In the genomic region with DNA sequence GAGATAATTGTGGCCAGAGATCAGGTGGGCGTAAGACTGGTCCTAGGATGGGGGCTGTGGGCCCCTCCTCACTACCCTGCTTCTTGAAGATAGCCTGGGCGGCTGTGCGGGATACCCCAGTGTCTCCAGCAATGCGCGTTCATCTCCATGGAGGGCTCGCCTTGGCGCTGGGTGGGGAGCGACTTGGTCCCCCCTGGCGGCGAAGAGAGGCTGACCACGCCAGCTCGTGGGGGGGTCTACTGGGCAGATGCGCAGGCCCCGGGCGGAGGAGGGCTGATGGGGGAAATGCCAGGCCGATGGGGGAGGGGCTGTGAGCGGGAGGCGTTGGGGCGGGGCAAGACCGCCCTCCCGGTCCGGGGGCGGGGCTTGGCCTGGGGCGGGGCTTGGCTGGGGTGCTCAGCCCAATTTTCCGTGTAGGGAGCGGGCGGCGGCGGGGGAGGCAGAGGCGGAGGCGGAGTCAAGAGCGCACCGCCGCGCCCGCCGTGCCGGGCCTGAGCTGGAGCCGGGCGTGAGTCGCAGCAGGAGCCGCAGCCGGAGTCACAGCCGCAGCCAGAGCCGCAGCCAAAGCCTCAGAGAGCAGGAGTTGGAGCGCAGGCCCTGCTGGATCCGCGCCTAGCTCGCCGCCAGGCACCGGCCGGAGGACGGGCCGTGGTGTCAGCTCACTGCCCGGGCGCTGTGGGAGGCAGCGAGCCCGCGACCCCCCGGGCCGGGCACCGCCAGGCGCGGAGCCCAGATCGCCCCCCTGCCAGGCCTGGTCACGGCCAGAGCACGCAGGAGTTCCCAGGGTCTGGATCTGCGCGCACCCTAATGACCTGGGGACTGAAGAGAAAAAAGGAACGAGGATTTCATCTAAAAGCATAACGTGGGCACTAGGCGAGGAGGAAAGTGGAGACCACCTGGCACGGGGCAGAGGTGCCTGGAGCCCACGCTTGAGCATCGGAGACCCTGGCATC, we compare ENCODE assay signal across 8 cellular contexts. TPM values are rescaled to one million over a fixed set of nuclear protein-coding genes. Genes with fewer than 3 reads are reported as not detected.
DNase-seq lines count a peak whose midpoint lies in the region; ATAC-seq, FAIRE-seq and TF ChIP-seq lines count a peak whose summit lies in the region.

A gene with protein sequence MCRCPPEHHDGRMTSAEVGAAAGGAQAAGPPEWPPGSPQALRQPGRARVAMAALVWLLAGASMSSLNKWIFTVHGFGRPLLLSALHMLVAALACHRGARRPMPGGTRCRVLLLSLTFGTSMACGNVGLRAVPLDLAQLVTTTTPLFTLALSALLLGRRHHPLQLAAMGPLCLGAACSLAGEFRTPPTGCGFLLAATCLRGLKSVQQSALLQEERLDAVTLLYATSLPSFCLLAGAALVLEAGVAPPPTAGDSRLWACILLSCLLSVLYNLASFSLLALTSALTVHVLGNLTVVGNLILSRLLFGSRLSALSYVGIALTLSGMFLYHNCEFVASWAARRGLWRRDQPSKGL (plus strand): TSS at position 509 of the 953 bp plus-strand sequence. CDS start 670 bp downstream, outside the sequence.

- no peak for FAIRE-seq in endothelial cell of umbilical vein (lab: Jason Lieb, UNC)

- no peaks in the 10 kb centered on the region for H3K9me1 ChIP-seq in endothelial cell of umbilical vein (replicated peaks; ENCODE audit: control insufficient read depth, extremely low read depth, insufficient read depth, low read length)

- peak within 1 kb of the TSS; percentile 95 for H3K4me2 ChIP-seq in endothelial cell of umbilical vein (ENCODE audit: insufficient read depth, low read length)

- POLR2A ChIA-PET in endothelial cell of umbilical vein (lab: Charles Lee): interaction anchor here (0.6 to 1.6 kb wide), 6 partner anchors 15 to 1103 kb away, joined by 3 to 9 read pairs (median 6); partner anchors contain the start of gene TCN2

- peak within 1 kb of the TSS; percentile 93 for H3K27ac ChIP-seq in endothelial cell of umbilical vein (ENCODE audit: insufficient read depth, low read depth, low read length)

- peak within 1 kb of the TSS; percentile 73 for H2AFZ ChIP-seq in endothelial cell of umbilical vein (ENCODE audit: low read depth, low read length)

- H3K79me2 ChIP-seq in endothelial cell of umbilical vein (ENCODE audit: control insufficient read depth, insufficient read depth, low read length): peaks cover 37% of the 10 kb centered on the region

- H3K36me3 ChIP-seq in endothelial cell of umbilical vein (ENCODE audit: control insufficient read depth in 2 of 2, extremely low read depth in 1 of 2, insufficient read depth in 2 of 2, low read length in 2 of 2): no peaks in the 10 kb centered on the region

- peaks cover 31% of the 10 kb centered on the region for H3K4me1 ChIP-seq in endothelial cell of umbilical vein (ENCODE audit: control insufficient read depth, extremely low read depth, insufficient read depth, low read length)
- H3K4me1 ChIP-seq in mononuclear cell (ENCODE audit: insufficient read depth, low read length): peaks cover 30% of the 10 kb centered on the region

- peak; percentile 90 for TF ChIP-seq POLR2A in endothelial cell of umbilical vein (IDR thresholded peaks at IDR 0.05; ENCODE audit: low read depth, low read length)

- no peaks in the 10 kb centered on the region for H4K20me1 ChIP-seq in endothelial cell of umbilical vein (replicated peaks; ENCODE audit: control insufficient read depth, extremely low read depth, insufficient read depth, low read length)

- dilution Hi-C loops in endothelial cell of umbilical vein (cut with MboI; ENCODE audit: extremely low pct_ligation_motif_present, low sequenced_read_pairs): no loop called here

- CTCF ChIA-PET in endothelial cell of umbilical vein (lab: Charles Lee): interaction anchor here (0.6 to 4.4 kb wide), 43 partner anchors 8 to 513 kb away, joined by 3 to 486 read pairs (median 5); partner anchors contain the start of genes DUSP18, OSBP2, PES1 and TCN2

- intact Hi-C loops in endothelial cell of umbilical vein (cut with micrococcal nuclease): loop anchor here (1.0 to 2.0 kb wide), 6 partner anchors 14 to 447 kb away; partner anchors contain the start of genes DUSP18 and OSBP2

- peak; percentile 94 for DNase-seq in COLO668 (lab: John Stamatoyannopoulos, UW; ENCODE audit: unreplicated experiment)
- peak; percentile 80 for DNase-seq in HT-29 (ENCODE audit: low spot score)
- DNase-seq in NOMO-1 treated with dmso at 0.1 percent for 144 hours (lab: John Stamatoyannopoulos, UW; ENCODE audit: unreplicated experiment): peak; percentile 64
- peak; percentile 99 for DNase-seq in activated CD8-positive, alpha-beta memory T cell treated with anti-CD3 and anti-CD28 coated beads, Interleukin-2, amount 50 U/mL, for 48 hours
- DNase-seq in endothelial cell of umbilical vein (ENCODE audit: low read depth, low spot score): peak; percentile 88
- DNase-seq in stimulated activated CD8-positive, alpha-beta memory T cell treated with anti-CD3 and anti-CD28 coated beads, Interleukin-2, amount 100 ng/mL, for 48 hours (ENCODE audit: low read depth in 2 of 2): peak; percentile 95 to 97

- H3K9me3 ChIP-seq in endothelial cell of umbilical vein (replicated peaks; ENCODE audit: control insufficient read depth, insufficient read depth, low read length): no peaks in the 10 kb centered on the region
- no peaks in the 10 kb centered on the region for H3K9me3 ChIP-seq in mononuclear cell (ENCODE audit: low read depth, low read length)

- peak within 1 kb of the TSS; percentile 79 for H3K9ac ChIP-seq in endothelial cell of umbilical vein (replicated peaks; ENCODE audit: extremely low read depth, insufficient read depth, low read length)

- peak; percentile 26 to 61 for TF ChIP-seq CTCF in endothelial cell of umbilical vein (IDR thresholded peaks at IDR 0.05; ENCODE audit: extremely low read depth in 1 of 2, insufficient read depth in 1 of 2, low read depth in 1 of 2, low read length in 2 of 2)

- ATAC-seq in GM19468 (IDR thresholded peaks at IDR 0.05; ENCODE audit: extremely low read depth, unreplicated experiment): peak; percentile 21

- H3K4me3 ChIP-seq in endothelial cell of umbilical vein (replicated peaks in 1 of 3; ENCODE audit: insufficient read depth in 1 of 3, low read depth in 1 of 3, low read length in 3 of 3) (peak within 1 kb of the TSS; percentile 52 to 85 (median 68)), mononuclear cell (ENCODE audit: low read length) (peak within 1 kb of the TSS; percentile 49)

- BruUV-seq in endothelial cell of umbilical vein (replicated peaks; lab: Mats Ljungman, UMichigan): TSS peak; percentile 42

- H3K27me3 ChIP-seq in endothelial cell of umbilical vein (ENCODE audit: control insufficient read depth in 2 of 2, insufficient read depth in 2 of 2, low read length in 2 of 2) (no peaks in the 10 kb centered on the region), mononuclear cell (ENCODE audit: insufficient read depth, low read length) (no peaks in the 10 kb centered on the region)

TF ChIP-seq in endothelial cell of umbilical vein, 7 proteins besides CTCF, POLR2A, EP300 and RAD21:
- TF ChIP-seq POLR2AphosphoS5 (IDR thresholded peaks at IDR 0.05; ENCODE audit: insufficient read depth, low read depth, low read length): peak; percentile 84
- no peak for TF ChIP-seq GATA2 (IDR thresholded peaks at IDR 0.05; ENCODE audit: insufficient read depth, insufficient read length, low read depth, low read length)

RNA-seq across cellular contexts. Expression of the gene that starts here (rescaled TPM):
- 14.2 and 22.1 TPM in 2 replicates for total RNA-seq in HT-29 (2014; rRNA removed; shearing (Covaris generic))
- total RNA-seq in endothelial cell of umbilical vein: 15.3 TPM in 2 replicates
- polyA plus RNA-seq in endothelial cell of umbilical vein: 10.7 and 14.8 TPM in 2 replicates
- polyA plus RNA-seq in endothelial cell of umbilical vein (2011; cell fraction: cytosol; rRNA removed): 6.9 and 9.2 TPM in 2 replicates
- polyA plus RNA-seq in endothelial cell of umbilical vein (2011; cell fraction: nucleus; rRNA removed): 4.6 and 5.5 TPM in 2 replicates
- polyA plus RNA-seq in endothelial cell of umbilical vein (2012): 9.7 and 10.3 TPM in 2 replicates
- 8.3 and 9.2 TPM in 2 replicates for polyA minus RNA-seq in endothelial cell of umbilical vein
- 2.9 TPM for polyA minus RNA-seq in endothelial cell of umbilical vein (2011; cell fraction: cytosol; rRNA and poly(A)+ RNA removed)
- polyA minus RNA-seq in endothelial cell of umbilical vein (2011; cell fraction: nucleus; rRNA and poly(A)+ RNA removed): 3.8 and 6.2 TPM in 2 replicates
- 4.4 TPM for total RNA-seq in mononuclear cell

Comparison
In these comparisons a context has a peak if more than half of its experiments do, and no peak if none do; other contexts are left out.
1. Peak in every context shown above with its lines: DNase-seq, ATAC-seq, H3K4me3 ChIP-seq and H3K27ac ChIP-seq.